Comparison of ENCODE assay signal across 33 cellular contexts in the genomic region with DNA sequence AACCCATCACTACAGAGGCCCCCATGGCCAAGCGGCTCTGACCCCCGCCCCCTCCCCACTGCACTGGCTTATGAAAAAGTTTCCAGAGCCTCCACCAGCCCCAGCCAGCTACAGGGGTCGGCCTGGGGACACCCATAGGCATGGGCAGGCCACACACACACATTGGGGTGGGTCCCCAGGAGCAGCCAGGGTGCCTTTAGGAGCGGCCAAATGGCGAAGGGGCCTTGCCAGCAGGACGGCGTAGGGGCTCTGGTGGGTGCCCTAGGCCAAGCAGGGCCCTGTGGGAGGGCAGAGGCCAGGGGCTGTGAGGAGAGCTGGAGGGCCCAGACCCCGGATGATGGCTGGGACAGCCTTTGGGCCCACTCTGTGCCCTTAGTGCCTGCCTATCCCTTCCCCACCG. TPM values are rescaled to one million over a fixed set of nuclear protein-coding genes. Genes with fewer than 3 reads are reported as not detected.
"Had no signal": no experiment of that assay in that cellular context is flagged by ENCODE, and none has a peak within 500 bp of the region (broad histone marks: within the 10 kb centered on the region; RNA-seq: fewer than 3 reads in every experiment).

No MANE protein-coding gene starts in this region.

- H3K9me3 Mint-ChIP-seq: activated B cell treated with CpG ODN at 0.5 μM for 24 hours; activated CD8-positive, alpha-beta T cell treated with anti-CD3 and anti-CD28 coated beads for 36 hours; activated naive CD4-positive, alpha-beta T cell treated with anti-CD3 and anti-CD28 coated beads for 36 hours; activated naive CD4-positive, alpha-beta T cell treated with anti-CD3 and anti-CD28 coated beads, Interleukin-2, amount 50 U/mL, for 24 hours; activated naive CD8-positive, alpha-beta T cell treated with anti-CD3 and anti-CD28 coated beads for 36 hours; activated naive CD8-positive, alpha-beta T cell treated with anti-CD3 and anti-CD28 coated beads, Interleukin-2, amount 50 U/mL, for 24 hours; activated T-cell treated with anti-CD3 and anti-CD28 coated beads, Interleukin-2, amount 50 U/mL, for 4 hours; activated T-helper 17 cell treated with anti-CD3 and anti-CD28 coated beads, Interleukin-2, amount 50 U/mL, for 72 hours; effector memory CD8-positive, alpha-beta T cell; T-helper 2 cell treated with Interferon-gamma antibody and Interleukin-4, amounts not matched to agents 5 μg/mL and 100 μg/mL, for 36 hours had no signal

- H3K4me3 ChIP-seq: adrenal gland, body of pancreas, esophagus muscularis mucosa, gastrocnemius medialis, heart left ventricle had no signal

- H3K27ac Mint-ChIP-seq: activated B cell treated with CpG ODN at 0.5 μM for 24 hours; activated CD8-positive, alpha-beta T cell treated with anti-CD3 and anti-CD28 coated beads for 36 hours; activated naive CD4-positive, alpha-beta T cell treated with anti-CD3 and anti-CD28 coated beads for 36 hours; activated naive CD4-positive, alpha-beta T cell treated with anti-CD3 and anti-CD28 coated beads, Interleukin-2, amount 50 U/mL, for 24 hours; activated naive CD8-positive, alpha-beta T cell treated with anti-CD3 and anti-CD28 coated beads for 36 hours; activated naive CD8-positive, alpha-beta T cell treated with anti-CD3 and anti-CD28 coated beads, Interleukin-2, amount 50 U/mL, for 24 hours; activated T-helper 17 cell treated with anti-CD3 and anti-CD28 coated beads, Interleukin-2, amount 50 U/mL, for 72 hours; T-helper 17 cell; T-helper 2 cell treated with Interferon-gamma antibody and Interleukin-4, amounts not matched to agents 5 μg/mL and 100 μg/mL, for 36 hours had no signal

- H3K36me3 Mint-ChIP-seq: activated naive CD4-positive, alpha-beta T cell treated with anti-CD3 and anti-CD28 coated beads, Interleukin-2, amount 50 U/mL, for 24 hours; activated naive CD8-positive, alpha-beta T cell treated with anti-CD3 and anti-CD28 coated beads for 36 hours had no signal

- H3K27me3 Mint-ChIP-seq: activated B cell treated with CpG ODN at 0.5 μM for 24 hours; activated CD8-positive, alpha-beta T cell treated with anti-CD3 and anti-CD28 coated beads for 36 hours; activated naive CD4-positive, alpha-beta T cell treated with anti-CD3 and anti-CD28 coated beads, Interleukin-2, amount 50 U/mL, for 24 hours; activated T-helper 17 cell treated with anti-CD3 and anti-CD28 coated beads, Interleukin-2, amount 50 U/mL, for 72 hours; effector memory CD8-positive, alpha-beta T cell; T-helper 17 cell had no signal

- DNase-seq: activated B cell treated with CpG ODN at 0.5 μM for 24 hours; activated CD4-positive, alpha-beta T cell treated with anti-CD3 and anti-CD28 coated beads for 48 hours; activated CD4-positive, alpha-beta T cell treated with anti-CD3 and anti-CD28 coated beads, Interleukin-2, amount 50 U/mL, for 1 hour; activated CD4-positive, alpha-beta T cell treated with anti-CD3 and anti-CD28 coated beads, Interleukin-2, amount 50 U/mL, for 48 hours; activated CD8-positive, alpha-beta memory T cell treated with anti-CD3 and anti-CD28 coated beads for 24 hours; activated CD8-positive, alpha-beta T cell treated with anti-CD3 and anti-CD28 coated beads for 36 hours; activated effector memory CD4-positive, alpha-beta T cell treated with Interleukin-2 at 50 U/mL for 16 hours; activated naive CD4-positive, alpha-beta T cell treated with anti-CD3 and anti-CD28 coated beads for 36 hours; activated naive CD8-positive, alpha-beta T cell treated with anti-CD3 and anti-CD28 coated beads for 36 hours; activated naive CD8-positive, alpha-beta T cell treated with anti-CD3 and anti-CD28 coated beads, Interleukin-2, amount 50 U/mL, for 24 hours; activated T-cell treated with anti-CD3 and anti-CD28 coated beads, Interleukin-2, amount 50 U/mL, for 4 hours; adrenal gland; amygdala; aorta; body of pancreas; caudate nucleus; cortex of kidney; dermis blood vessel endothelial cell; effector CD4-positive, alpha-beta T cell; effector memory CD8-positive, alpha-beta T cell; erythroblast; foreskin keratinocyte; gastrocnemius medialis; glutamatergic neuron; heart left ventricle; T-helper 17 cell; T1000; WERI-Rb-1 had no signal

- H3K4me3 Mint-ChIP-seq: activated B cell treated with CpG ODN at 0.5 μM for 24 hours; activated CD8-positive, alpha-beta T cell treated with anti-CD3 and anti-CD28 coated beads for 36 hours; activated naive CD4-positive, alpha-beta T cell treated with anti-CD3 and anti-CD28 coated beads for 36 hours; activated naive CD4-positive, alpha-beta T cell treated with anti-CD3 and anti-CD28 coated beads, Interleukin-2, amount 50 U/mL, for 24 hours; activated naive CD8-positive, alpha-beta T cell treated with anti-CD3 and anti-CD28 coated beads for 36 hours; activated naive CD8-positive, alpha-beta T cell treated with anti-CD3 and anti-CD28 coated beads, Interleukin-2, amount 50 U/mL, for 24 hours; activated T-cell treated with anti-CD3 and anti-CD28 coated beads, Interleukin-2, amount 50 U/mL, for 4 hours; activated T-helper 17 cell treated with anti-CD3 and anti-CD28 coated beads, Interleukin-2, amount 50 U/mL, for 72 hours; effector memory CD8-positive, alpha-beta T cell; T-helper 17 cell; T-helper 2 cell treated with Interferon-gamma antibody and Interleukin-4, amounts not matched to agents 5 μg/mL and 100 μg/mL, for 36 hours had no signal

- H3K36me3 ChIP-seq: adrenal gland, esophagus muscularis mucosa, gastrocnemius medialis, heart left ventricle, WERI-Rb-1 had no signal

- H3K4me1 Mint-ChIP-seq: activated B cell treated with CpG ODN at 0.5 μM for 24 hours; activated naive CD4-positive, alpha-beta T cell treated with anti-CD3 and anti-CD28 coated beads, Interleukin-2, amount 50 U/mL, for 24 hours; activated naive CD8-positive, alpha-beta T cell treated with anti-CD3 and anti-CD28 coated beads for 36 hours; activated naive CD8-positive, alpha-beta T cell treated with anti-CD3 and anti-CD28 coated beads, Interleukin-2, amount 50 U/mL, for 24 hours; activated T-helper 17 cell treated with anti-CD3 and anti-CD28 coated beads, Interleukin-2, amount 50 U/mL, for 72 hours; T-helper 17 cell had no signal

- H3K4me1 ChIP-seq: adrenal gland, body of pancreas, esophagus muscularis mucosa, foreskin keratinocyte, gastrocnemius medialis, heart left ventricle had no signal

- H3K9me3 ChIP-seq: adrenal gland, body of pancreas, esophagus muscularis mucosa, gastrocnemius medialis, heart left ventricle had no signal

- H3K27me3 ChIP-seq: body of pancreas, gastrocnemius medialis, heart left ventricle had no signal

- H3K27ac ChIP-seq: adrenal gland, body of pancreas, esophagus muscularis mucosa, foreskin keratinocyte, gastrocnemius medialis, heart left ventricle, WERI-Rb-1 had no signal

RNA-seq across cellular contexts. Expression of a gene that starts 33.7 kb away (rescaled TPM):
- total RNA-seq: activated B cell treated with CpG ODN at 0.5 μM for 24 hours; activated CD8-positive, alpha-beta T cell treated with anti-CD3 and anti-CD28 coated beads for 36 hours; activated naive CD4-positive, alpha-beta T cell treated with anti-CD3 and anti-CD28 coated beads for 36 hours; activated naive CD8-positive, alpha-beta T cell treated with anti-CD3 and anti-CD28 coated beads for 36 hours; activated T-cell treated with anti-CD3 and anti-CD28 coated beads, Interleukin-2, amount 50 U/mL, for 4 hours; activated T-helper 17 cell treated with anti-CD3 and anti-CD28 coated beads, Interleukin-2, amount 50 U/mL, for 72 hours; aorta; chondrocyte; dermis blood vessel endothelial cell; esophagus muscularis mucosa; foreskin keratinocyte; gastrocnemius medialis; heart left ventricle had no signal

RNA-seq across cellular contexts. Expression of a gene that starts 34.2 kb away (rescaled TPM):
- total RNA-seq: chondrocyte, foreskin keratinocyte had no signal
